1 cellular context compared by ENCODE assay signal in the genomic region with DNA sequence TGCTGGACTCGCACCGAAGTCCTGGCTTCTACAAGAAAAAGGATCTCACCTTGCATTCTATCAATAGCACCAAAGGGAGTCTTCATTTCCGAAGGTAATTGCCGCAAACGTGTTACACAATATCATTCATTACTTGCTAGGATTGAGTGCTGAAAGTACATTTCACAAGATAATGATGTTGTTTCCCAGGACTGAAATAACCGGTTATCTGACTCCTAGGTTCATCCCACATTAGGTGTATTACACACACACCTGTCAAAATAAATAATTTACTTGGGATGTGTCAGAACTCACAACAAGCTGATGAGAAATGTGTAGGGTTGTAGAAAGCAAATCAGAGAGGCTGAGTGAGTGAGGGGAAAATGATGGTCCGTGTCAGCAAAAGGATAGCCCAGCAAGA.
TF ChIP-seq lines count a peak whose summit lies in the region.

No MANE protein-coding gene starts in this region.

TF ChIP-seq in WTC11, 78 proteins besides CTCF, POLR2A, EP300 and RAD21 (continued from another document):
- TF ChIP-seq, protein P1, sequence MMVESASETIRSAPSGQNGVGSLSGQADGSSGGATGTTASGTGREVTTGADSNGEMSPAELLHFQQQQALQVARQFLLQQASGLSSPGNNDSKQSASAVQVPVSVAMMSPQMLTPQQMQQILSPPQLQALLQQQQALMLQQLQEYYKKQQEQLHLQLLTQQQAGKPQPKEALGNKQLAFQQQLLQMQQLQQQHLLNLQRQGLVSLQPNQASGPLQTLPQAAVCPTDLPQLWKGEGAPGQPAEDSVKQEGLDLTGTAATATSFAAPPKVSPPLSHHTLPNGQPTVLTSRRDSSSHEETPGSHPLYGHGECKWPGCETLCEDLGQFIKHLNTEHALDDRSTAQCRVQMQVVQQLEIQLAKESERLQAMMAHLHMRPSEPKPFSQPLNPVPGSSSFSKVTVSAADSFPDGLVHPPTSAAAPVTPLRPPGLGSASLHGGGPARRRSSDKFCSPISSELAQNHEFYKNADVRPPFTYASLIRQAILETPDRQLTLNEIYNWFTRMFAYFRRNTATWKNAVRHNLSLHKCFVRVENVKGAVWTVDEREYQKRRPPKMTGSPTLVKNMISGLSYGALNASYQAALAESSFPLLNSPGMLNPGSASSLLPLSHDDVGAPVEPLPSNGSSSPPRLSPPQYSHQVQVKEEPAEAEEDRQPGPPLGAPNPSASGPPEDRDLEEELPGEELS (CRISPR knock-in tag; IDR thresholded peaks at IDR 0.05) = no peak
- TF ChIP-seq MYBL2 (CRISPR knock-in tag; IDR thresholded peaks at IDR 0.05) (no peak), TEAD1 (CRISPR knock-in tag; IDR thresholded peaks at IDR 0.05) (no peak), IRF2 (CRISPR knock-in tag; IDR thresholded peaks at IDR 0.05; ENCODE audit: borderline replicate concordance, low read depth) (no peak), SOX15 (CRISPR knock-in tag; IDR thresholded peaks at IDR 0.05) (no peak), TP53 (CRISPR knock-in tag; IDR thresholded peaks at IDR 0.05) (no peak), SMAD4 (CRISPR knock-in tag; IDR thresholded peaks at IDR 0.05) (no peak), ESRRA (CRISPR knock-in tag; IDR thresholded peaks at IDR 0.05; ENCODE audit: borderline replicate concordance) (no peak)
- TF ChIP-seq, protein P2, sequence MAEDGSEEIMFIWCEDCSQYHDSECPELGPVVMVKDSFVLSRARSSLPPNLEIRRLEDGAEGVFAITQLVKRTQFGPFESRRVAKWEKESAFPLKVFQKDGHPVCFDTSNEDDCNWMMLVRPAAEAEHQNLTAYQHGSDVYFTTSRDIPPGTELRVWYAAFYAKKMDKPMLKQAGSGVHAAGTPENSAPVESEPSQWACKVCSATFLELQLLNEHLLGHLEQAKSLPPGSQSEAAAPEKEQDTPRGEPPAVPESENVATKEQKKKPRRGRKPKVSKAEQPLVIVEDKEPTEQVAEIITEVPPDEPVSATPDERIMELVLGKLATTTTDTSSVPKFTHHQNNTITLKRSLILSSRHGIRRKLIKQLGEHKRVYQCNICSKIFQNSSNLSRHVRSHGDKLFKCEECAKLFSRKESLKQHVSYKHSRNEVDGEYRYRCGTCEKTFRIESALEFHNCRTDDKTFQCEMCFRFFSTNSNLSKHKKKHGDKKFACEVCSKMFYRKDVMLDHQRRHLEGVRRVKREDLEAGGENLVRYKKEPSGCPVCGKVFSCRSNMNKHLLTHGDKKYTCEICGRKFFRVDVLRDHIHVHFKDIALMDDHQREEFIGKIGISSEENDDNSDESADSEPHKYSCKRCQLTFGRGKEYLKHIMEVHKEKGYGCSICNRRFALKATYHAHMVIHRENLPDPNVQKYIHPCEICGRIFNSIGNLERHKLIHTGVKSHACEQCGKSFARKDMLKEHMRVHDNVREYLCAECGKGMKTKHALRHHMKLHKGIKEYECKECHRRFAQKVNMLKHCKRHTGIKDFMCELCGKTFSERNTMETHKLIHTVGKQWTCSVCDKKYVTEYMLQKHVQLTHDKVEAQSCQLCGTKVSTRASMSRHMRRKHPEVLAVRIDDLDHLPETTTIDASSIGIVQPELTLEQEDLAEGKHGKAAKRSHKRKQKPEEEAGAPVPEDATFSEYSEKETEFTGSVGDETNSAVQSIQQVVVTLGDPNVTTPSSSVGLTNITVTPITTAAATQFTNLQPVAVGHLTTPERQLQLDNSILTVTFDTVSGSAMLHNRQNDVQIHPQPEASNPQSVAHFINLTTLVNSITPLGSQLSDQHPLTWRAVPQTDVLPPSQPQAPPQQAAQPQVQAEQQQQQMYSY (CRISPR knock-in tag; IDR thresholded peaks at IDR 0.05) = no peak
- TF ChIP-seq, protein P3, sequence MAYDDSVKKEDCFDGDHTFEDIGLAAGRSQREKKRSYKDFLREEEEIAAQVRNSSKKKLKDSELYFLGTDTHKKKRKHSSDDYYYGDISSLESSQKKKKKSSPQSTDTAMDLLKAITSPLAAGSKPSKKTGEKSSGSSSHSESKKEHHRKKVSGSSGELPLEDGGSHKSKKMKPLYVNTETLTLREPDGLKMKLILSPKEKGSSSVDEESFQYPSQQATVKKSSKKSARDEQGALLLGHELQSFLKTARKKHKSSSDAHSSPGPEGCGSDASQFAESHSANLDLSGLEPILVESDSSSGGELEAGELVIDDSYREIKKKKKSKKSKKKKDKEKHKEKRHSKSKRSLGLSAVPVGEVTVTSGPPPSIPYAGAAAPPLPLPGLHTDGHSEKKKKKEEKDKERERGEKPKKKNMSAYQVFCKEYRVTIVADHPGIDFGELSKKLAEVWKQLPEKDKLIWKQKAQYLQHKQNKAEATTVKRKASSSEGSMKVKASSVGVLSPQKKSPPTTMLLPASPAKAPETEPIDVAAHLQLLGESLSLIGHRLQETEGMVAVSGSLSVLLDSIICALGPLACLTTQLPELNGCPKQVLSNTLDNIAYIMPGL (CRISPR knock-in tag; IDR thresholded peaks at IDR 0.05) = no peak
- TF ChIP-seq, protein P4, sequence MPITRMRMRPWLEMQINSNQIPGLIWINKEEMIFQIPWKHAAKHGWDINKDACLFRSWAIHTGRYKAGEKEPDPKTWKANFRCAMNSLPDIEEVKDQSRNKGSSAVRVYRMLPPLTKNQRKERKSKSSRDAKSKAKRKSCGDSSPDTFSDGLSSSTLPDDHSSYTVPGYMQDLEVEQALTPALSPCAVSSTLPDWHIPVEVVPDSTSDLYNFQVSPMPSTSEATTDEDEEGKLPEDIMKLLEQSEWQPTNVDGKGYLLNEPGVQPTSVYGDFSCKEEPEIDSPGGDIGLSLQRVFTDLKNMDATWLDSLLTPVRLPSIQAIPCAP (CRISPR knock-in tag; IDR thresholded peaks at IDR 0.05) = no peak
TF ChIP-seq in WTC11: peak in this region for 0.
